18 cellular contexts compared by ENCODE assay signal in genomic region chr2:119248311-119248710, GRCh38. TPM values are rescaled to one million over a fixed set of nuclear protein-coding genes. Genes with fewer than 3 reads are reported as not detected.
DNase-seq lines count a peak whose midpoint lies in the region; ATAC-seq and TF ChIP-seq lines count a peak whose summit lies in the region.
"Had no signal": no experiment of that assay in that cellular context is flagged by ENCODE, and none has a peak within 500 bp of the region (broad histone marks: within the 10 kb centered on the region; RNA-seq: fewer than 3 reads in every experiment).

No MANE protein-coding gene starts in this region.

- dilution Hi-C loops in IMR-90 (cut with HindIII; ENCODE audit: low sequenced_read_pairs, unreplicated experiment), result no loop called here

- H3K27me3 ChIP-seq in IMR-90 (ENCODE audit: control insufficient read depth, insufficient read depth, low read length), result no peaks in the 10 kb centered on the region
- H3K27me3 ChIP-seq in neuronal stem cell (ENCODE audit: control insufficient read depth in 3 of 3, insufficient read depth in 3 of 3, low read depth in 1 of 3, low read length in 3 of 3), result peaks cover 0 to 49% (median 0%) of the 10 kb centered on the region in 3 experiments
- H3K27me3 ChIP-seq in esophagus squamous epithelium, result no peaks in the 10 kb centered on the region

- H3K9me3 ChIP-seq in IMR-90 (ENCODE audit: control insufficient read depth, insufficient read depth, low read length) (peaks cover 2% of the 10 kb centered on the region; the same call in 1 of the 2 replicates), neuronal stem cell (replicated peaks in 1 of 2; ENCODE audit: control insufficient read depth in 2 of 2, insufficient read depth in 1 of 2, low read depth in 1 of 2, low read length in 2 of 2) (peaks cover 0 to 2% of the 10 kb centered on the region in 2 donors), esophagus squamous epithelium (no peaks in the 10 kb centered on the region)
- H3K9me3 ChIP-seq: prostate gland had no signal

- H2AK5ac ChIP-seq in IMR-90 (ENCODE audit: low read depth, low read length) (peak overlapping the region; percentile 67; the same call in 1 of the 2 replicates), neuronal stem cell (ENCODE audit: low read depth, low read length) (peak overlapping the region; percentile 49)

- H2AFZ ChIP-seq in IMR-90 (replicated peaks; ENCODE audit: low read length, poor library complexity) (peak overlapping the region; percentile 82), neuronal stem cell (ENCODE audit: low read length) (no peak overlapping the region)

- H3K79me1 ChIP-seq in IMR-90 (ENCODE audit: low read depth in 1 of 2, low read length in 2 of 2), result peaks cover 0 to 15% of the 10 kb centered on the region in 2 experiments; a peak in 2 of 4 replicates
- H3K79me1 ChIP-seq in neuronal stem cell (ENCODE audit: low read depth, low read length), result no peaks in the 10 kb centered on the region

- intact Hi-C loops in IMR-90 (cut with micrococcal nuclease) (no loop called here), esophagus squamous epithelium (cut with DNase I) (no loop called here)

- H4K8ac ChIP-seq in IMR-90 (ENCODE audit: low read depth in 2 of 2, low read length in 2 of 2), result peak overlapping the region in 1 of 2 experiments; percentile 59; a peak in 2 of 4 replicates
- no peak overlapping the region for H4K8ac ChIP-seq in neuronal stem cell (ENCODE audit: low read depth, low read length)

- ATAC-seq in IMR-90 (ENCODE audit: low read depth) (peak; percentile 77), HG03442 (IDR thresholded peaks at IDR 0.05; ENCODE audit: unreplicated experiment) (no peak), GM19455 (IDR thresholded peaks at IDR 0.05; ENCODE audit: unreplicated experiment) (no peak)

- H4K5ac ChIP-seq in IMR-90 (ENCODE audit: low read depth, low read length), result no peak overlapping the region; the same call in 1 of the 2 replicates

- no TSS peak for BruUV-seq in IMR-90 (replicated peaks; lab: Mats Ljungman, UMichigan)

- H3K4me1 Mint-ChIP-seq in chondrocyte (ENCODE audit: low read depth), result peaks cover 68% of the 10 kb centered on the region

- H3K14ac ChIP-seq in IMR-90 (replicated peaks; ENCODE audit: low read depth, low read length) (0 out of 2 replicates have a peak overlapping the region, but pooled peaks have one; percentile 1), neuronal stem cell (ENCODE audit: low read length) (no peak overlapping the region)

- H3K4ac ChIP-seq in IMR-90 (ENCODE audit: low read depth, low read length), result peak overlapping the region; percentile 84
- H3K4ac ChIP-seq in neuronal stem cell (ENCODE audit: low read length), result no peak overlapping the region

- peak overlapping the region; percentile 67 for H4K91ac ChIP-seq in IMR-90 (ENCODE audit: insufficient read depth, low read depth, low read length)
- no peak overlapping the region for H4K91ac ChIP-seq in neuronal stem cell (ENCODE audit: low read depth, low read length, poor library complexity)

- H3K9ac ChIP-seq in IMR-90 (ENCODE audit: low read depth, low read length) (no peak overlapping the region), neuronal stem cell (ENCODE audit: low read depth, low read length, poor library complexity) (no peak overlapping the region)

- H3K9me1 ChIP-seq in IMR-90 (ENCODE audit: insufficient read depth, low read length), result peaks cover 27% of the 10 kb centered on the region

- H3K4me3 ChIP-seq in AG10803 (ENCODE audit: low read length), result no peak overlapping the region
- H3K4me3 ChIP-seq in IMR-90 (ENCODE audit: insufficient read depth, low read depth, low read length), result no peak overlapping the region
- no peak overlapping the region for H3K4me3 ChIP-seq in neuronal stem cell (ENCODE audit: low read length in 2 of 2)
- no peak overlapping the region for H3K4me3 ChIP-seq in esophagus squamous epithelium
- H3K4me3 ChIP-seq: left ventricle myocardium inferior, prostate gland had no signal

- DNase-seq in AG10803 (ENCODE audit: low read depth) (peak; percentile 40), IMR-90 (peak; percentile 88), chondrocyte (ENCODE audit: low spot score) (no peak), neuronal stem cell (ENCODE audit: low spot score) (no peak), NCI-H82 treated with DMSO at 0.1 percent for 48 hours (lab: John Stamatoyannopoulos, UW; ENCODE audit: unreplicated experiment) (no peak), esophagus squamous epithelium (lab: John Stamatoyannopoulos, UW) (no peak)
- DNase-seq: activated CD8-positive, alpha-beta memory T cell treated with anti-CD3 and anti-CD28 coated beads for 24 hours; COR-L47; dermis blood vessel endothelial cell; foreskin melanocyte; left ventricle myocardium inferior; MM.1S; NCI-H1930; NCI-H526 treated with DMSO at 0.1 percent for 48 hours had no signal

- no peak overlapping the region for H3K4me3 Mint-ChIP-seq in chondrocyte (ENCODE audit: unreplicated experiment)
- H3K4me3 Mint-ChIP-seq: stimulated activated naive CD8-positive, alpha-beta T cell treated with anti-CD3 and anti-CD28 coated beads, Interleukin-15, Interleukin-2, amounts not matched to agents 100 ng/mL and 50 ng/mL, for 24 hours had no signal

- H3K27me3 Mint-ChIP-seq in chondrocyte (ENCODE audit: low read depth), result no peaks in the 10 kb centered on the region
- H3K27me3 Mint-ChIP-seq: stimulated activated naive CD8-positive, alpha-beta T cell treated with anti-CD3 and anti-CD28 coated beads, Interleukin-15, Interleukin-2, amounts not matched to agents 100 ng/mL and 50 ng/mL, for 24 hours had no signal

- TF ChIP-seq POLR2A in IMR-90 (IDR thresholded peaks at IDR 0.05; ENCODE audit: low read depth, low read length) (no peak), esophagus squamous epithelium (IDR thresholded peaks at IDR 0.05) (no peak)

- H4K20me1 ChIP-seq in IMR-90 (ENCODE audit: insufficient read depth, low read length), result peaks cover 8% of the 10 kb centered on the region; the same call in 1 of the 2 replicates

- H2BK120ac ChIP-seq in IMR-90 (ENCODE audit: low read depth, low read length) (peak overlapping the region; percentile 69), neuronal stem cell (ENCODE audit: low read depth, low read length) (no peak overlapping the region)

- TF ChIP-seq RAD21 in IMR-90 (IDR thresholded peaks at IDR 0.05; ENCODE audit: low read length), result no peak

- H3K27ac Mint-ChIP-seq in chondrocyte (ENCODE audit: unreplicated experiment), result peak overlapping the region; percentile 42
- H3K27ac Mint-ChIP-seq: stimulated activated naive CD8-positive, alpha-beta T cell treated with anti-CD3 and anti-CD28 coated beads, Interleukin-15, Interleukin-2, amounts not matched to agents 100 ng/mL and 50 ng/mL, for 24 hours had no signal

- H3K36me3 Mint-ChIP-seq in chondrocyte (ENCODE audit: low read depth), result peaks cover 18% of the 10 kb centered on the region

- CTCF ChIA-PET in IMR-90 (lab: Yijun Ruan, JAX), result no interaction called here

- POLR2A ChIA-PET in IMR-90 (lab: Charles Lee; ENCODE audit: unreplicated experiment), result no interaction called here

- H2BK5ac ChIP-seq in IMR-90 (ENCODE audit: low read depth, low read length, poor library complexity, severe bottlenecking) (peak overlapping the region; percentile 27), neuronal stem cell (ENCODE audit: low read length) (no peak overlapping the region)

- H2BK20ac ChIP-seq in IMR-90 (ENCODE audit: low read depth, low read length), result peak overlapping the region; percentile 57

- no peak for TF ChIP-seq CTCF in AG10803 (conservative IDR thresholded peaks at IDR 0.05; ENCODE audit: low read length)
- no peak for TF ChIP-seq CTCF in IMR-90 (conservative IDR thresholded peaks at IDR 0.05; ENCODE audit: low read depth, low read length)
- TF ChIP-seq CTCF in chondrocyte (IDR thresholded peaks at IDR 0.05), result no peak
- TF ChIP-seq CTCF in esophagus squamous epithelium (IDR thresholded peaks at IDR 0.05), result no peak

- H3K23ac ChIP-seq in IMR-90 (ENCODE audit: low read depth, low read length), result no peak overlapping the region
- H3K23ac ChIP-seq in neuronal stem cell (ENCODE audit: low read depth, low read length, poor library complexity), result peak overlapping the region; percentile 36

- in situ Hi-C loops in IMR-90 (cut with MboI; ENCODE audit: low sequenced_read_pairs), result loop anchor here (25.0 kb wide), 1 partner anchor 989 kb away; no protein-coding TSS in a partner anchor

- H3K36me3 ChIP-seq in IMR-90 (ENCODE audit: control insufficient read depth, insufficient read depth, low read length) (peaks cover 4% of the 10 kb centered on the region), neuronal stem cell (replicated peaks in 1 of 2; ENCODE audit: control insufficient read depth in 2 of 2, insufficient read depth in 2 of 2, low read length in 2 of 2) (no peaks in the 10 kb centered on the region), esophagus squamous epithelium (peaks cover 0 to 46% (median 0%) of the 10 kb centered on the region in 3 donors)
- H3K36me3 ChIP-seq: prostate gland had no signal

- peak overlapping the region; percentile 91 for H2AK9ac ChIP-seq in IMR-90 (replicated peaks; ENCODE audit: low read depth, low read length, poor library complexity)

- no peak overlapping the region for H3K56ac ChIP-seq in IMR-90 (ENCODE audit: extremely low read depth, insufficient read depth, low read length)

- H3K18ac ChIP-seq in IMR-90 (ENCODE audit: low read depth, low read length), result peak overlapping the region; percentile 3; the same call in 1 of the 2 replicates
- H3K18ac ChIP-seq in neuronal stem cell (ENCODE audit: low read length), result peak overlapping the region; percentile 46

- peaks cover 3% of the 10 kb centered on the region for H3K9me3 Mint-ChIP-seq in chondrocyte (ENCODE audit: low read depth)
- H3K9me3 Mint-ChIP-seq: stimulated activated naive CD8-positive, alpha-beta T cell treated with anti-CD3 and anti-CD28 coated beads, Interleukin-15, Interleukin-2, amounts not matched to agents 100 ng/mL and 50 ng/mL, for 24 hours had no signal

- H3K4me1 ChIP-seq in IMR-90 (ENCODE audit: control insufficient read depth, insufficient read depth, low read length) (peaks cover 24% of the 10 kb centered on the region), neuronal stem cell (ENCODE audit: control insufficient read depth in 2 of 2, insufficient read depth in 1 of 2, low read depth in 1 of 2, low read length in 2 of 2) (peaks cover 0 to 5% of the 10 kb centered on the region in 2 donors), esophagus squamous epithelium (peaks cover 11 to 44% (median 15%) of the 10 kb centered on the region in 3 donors)
- H3K4me1 ChIP-seq: left ventricle myocardium inferior, prostate gland had no signal

- H2BK15ac ChIP-seq in IMR-90 (ENCODE audit: low read depth, low read length) (peak overlapping the region; percentile 71; the same call in 2 of the 3 replicates), neuronal stem cell (ENCODE audit: low read length) (no peak overlapping the region)

- 59% methylated on average over 4 of the region's 7 CpGs; no CpG with 5 or more reads in 1 of the 2 experiments for WGBS in IMR-90 (ENCODE audit: extremely low coverage in 2 of 2, insufficient read length in 1 of 2), 2 experiments
- WGBS in neuronal stem cell (ENCODE audit: extremely low coverage in 2 of 2, insufficient read length in 2 of 2, insufficient replicate concordance in 1 of 2), 2 donors, result no CpG with 5 or more reads among the region's 7 CpGs
- 37 to 68% methylated on average over 7 of the region's 7 CpGs for WGBS in esophagus squamous epithelium, 2 donors

- H3K27ac ChIP-seq in IMR-90 (ENCODE audit: insufficient read depth, low read length), result no peak overlapping the region
- H3K27ac ChIP-seq in neuronal stem cell (replicated peaks; ENCODE audit: low read length), result no peak overlapping the region
- H3K27ac ChIP-seq in esophagus squamous epithelium, result peak overlapping the region in 2 of 4 donors; percentile 10 to 33
- H3K27ac ChIP-seq: left ventricle myocardium inferior, prostate gland had no signal

- no peak overlapping the region for H2BK12ac ChIP-seq in neuronal stem cell (ENCODE audit: low read length)

- no peak overlapping the region for H3K4me2 ChIP-seq in IMR-90 (ENCODE audit: low read depth, low read length)
- H3K4me2 ChIP-seq in neuronal stem cell (ENCODE audit: insufficient read depth, low read length, poor library complexity, severe bottlenecking), result no peak overlapping the region

RNA-seq across cellular contexts. Expression of gene STEAP3, which starts 24.7 kb away (rescaled TPM):
- total RNA-seq in IMR-90 (2012; rRNA removed) (18.9 and 19.4 TPM in 2 replicates), chondrocyte (44.6 to 151 TPM (median 46.6 TPM) in 3 replicates), esophagus squamous epithelium (10 to 100 TPM; 18.1 to 28.8 (median 25.7) TPM)
- 43.9 and 46.6 TPM in 2 replicates for polyA plus RNA-seq in IMR-90 (2012; rRNA removed)
- polyA plus RNA-seq in IMR-90 (2012; cell fraction: cytosol; rRNA removed), result 19.1 and 50.3 TPM in 2 replicates
- polyA plus RNA-seq in IMR-90 (2012; cell fraction: nucleus; rRNA removed; ENCODE audit: low replicate concordance), result 35.5 and 93.9 TPM in 2 replicates
- 0.47 TPM for polyA plus RNA-seq in neuronal stem cell (2013, experiment 1 of 2)
- polyA plus RNA-seq in neuronal stem cell (2013, experiment 2 of 2), result 0.54 TPM

Comparison
In these comparisons a context has a peak if more than half of its experiments do, and no peak if none do; other contexts are left out.
1. DNase-seq: peak in AG10803 (single experiment) and IMR-90 (single experiment); none in chondrocyte (single experiment), neuronal stem cell (single experiment), NCI-H82 treated with DMSO at 0.1 percent for 48 hours (single experiment) and esophagus squamous epithelium (single experiment).